In genomic region chr12:132084681-132085635, GRCh38 we compare ENCODE assay signal across 8 cellular contexts. TPM values are rescaled to one million over a fixed set of nuclear protein-coding genes. Genes with fewer than 3 reads are reported as not detected.
A peak's percentile ranks its signal among the peaks of the same experiment; 100 is the strongest.
DNase-seq lines count a peak whose midpoint lies in the region; ATAC-seq and TF ChIP-seq lines count a peak whose summit lies in the region.

No MANE protein-coding gene starts in this region.

- intact Hi-C loops in ascending aorta (cut with DNase I), result loop anchor here (1.0 to 2.0 kb wide), 4 partner anchors 60 to 404 kb away; partner anchors contain the start of genes DDX51, EP400, NOC4L and ULK1
- intact Hi-C loops in sigmoid colon (cut with DNase I), result no loop called here

- peak in 1 of 4 donors; percentile 12 for TF ChIP-seq EP300 in sigmoid colon (IDR thresholded peaks at IDR 0.05)

- no peak for TF ChIP-seq CTCF in HL-60 (IDR thresholded peaks at IDR 0.05; ENCODE audit: insufficient read depth, low read length)
- TF ChIP-seq CTCF in ascending aorta (IDR thresholded peaks at IDR 0.05), result no peak
- no peak for TF ChIP-seq CTCF in sigmoid colon (IDR thresholded peaks at IDR 0.05)

- WGBS in sigmoid colon, 2 donors, result 6 to 11% methylated on average over 51 of the region's 51 CpGs

- H3K9me3 ChIP-seq in ascending aorta (no peaks in the 10 kb centered on the region), sigmoid colon (no peaks in the 10 kb centered on the region)

- H3K27ac ChIP-seq in HL-60 (replicated peaks) (peak overlapping the region; percentile 82), ascending aorta (peak overlapping the region; percentile 88 to 93), sigmoid colon (peak overlapping the region; percentile 83 to 98 (median 92))

- DNase-seq in GM03348 (ENCODE audit: low spot score) (peak; percentile 85), HL-60 (ENCODE audit: low read depth in 1 of 2, low spot score in 1 of 2) (peak; percentile 53 to 69), SW 1271 (lab: John Stamatoyannopoulos, UW) (peak; percentile 49 to 53), ascending aorta (ENCODE audit: low spot score in 2 of 2) (peak; percentile 22 to 84), hepatic stellate cell (ENCODE audit: low spot score) (peak; percentile 68), sigmoid colon (peak; percentile 85), middle frontal gyrus (ENCODE audit: extremely low spot score, low spot score) (no peak)

- no peak for ATAC-seq in GM19328 (IDR thresholded peaks at IDR 0.05; ENCODE audit: unreplicated experiment)

- no peak for TF ChIP-seq POLR2A in sigmoid colon (IDR thresholded peaks at IDR 0.05)

- H3K36me3 ChIP-seq in ascending aorta, result peaks cover 0 to 8% of the 10 kb centered on the region in 2 donors
- no peaks in the 10 kb centered on the region for H3K36me3 ChIP-seq in sigmoid colon

- H3K4me3 ChIP-seq in HL-60 (replicated peaks; ENCODE audit: insufficient read depth, low read length) (peak overlapping the region; percentile 83), ascending aorta (peak overlapping the region; percentile 75 to 82), sigmoid colon (peak overlapping the region; percentile 79 to 99 (median 98))

- H3K4me1 ChIP-seq in ascending aorta (peaks cover 4 to 16% of the 10 kb centered on the region in 2 donors), sigmoid colon (peaks cover 0 to 21% (median 17%) of the 10 kb centered on the region in 4 donors)

- H3K27me3 ChIP-seq in HL-60 (ENCODE audit: insufficient read depth, poor library complexity, severe bottlenecking) (no peaks in the 10 kb centered on the region), ascending aorta (no peaks in the 10 kb centered on the region), sigmoid colon (no peaks in the 10 kb centered on the region)

RNA-seq across cellular contexts. Expression of gene DDX51, which starts 59.2 kb away (rescaled TPM):
- total RNA-seq in ascending aorta (4.3 TPM), sigmoid colon (10 to 100 TPM in 1 of 4 donors, 1 to 10 TPM in 3; 6.8 to 13.7 (median 8.5) TPM)
- polyA plus RNA-seq in sigmoid colon, result 10 to 100 TPM in 1 of 3 donors, 1 to 10 TPM in 2; 3.9 to 22.4 (median 4.8) TPM

RNA-seq across cellular contexts. Expression of gene NOC4L, which starts 59.3 kb away (rescaled TPM):
- 9.2 TPM for total RNA-seq in ascending aorta
- total RNA-seq in sigmoid colon, result 1 to 10 TPM; 5.4 to 9.4 (median 7.5) TPM
- polyA plus RNA-seq in sigmoid colon, result 10 to 100 TPM; 11.4 to 34.9 (median 13.2) TPM
